Comparison of ENCODE assay signal across 10 cellular contexts in the genomic region with DNA sequence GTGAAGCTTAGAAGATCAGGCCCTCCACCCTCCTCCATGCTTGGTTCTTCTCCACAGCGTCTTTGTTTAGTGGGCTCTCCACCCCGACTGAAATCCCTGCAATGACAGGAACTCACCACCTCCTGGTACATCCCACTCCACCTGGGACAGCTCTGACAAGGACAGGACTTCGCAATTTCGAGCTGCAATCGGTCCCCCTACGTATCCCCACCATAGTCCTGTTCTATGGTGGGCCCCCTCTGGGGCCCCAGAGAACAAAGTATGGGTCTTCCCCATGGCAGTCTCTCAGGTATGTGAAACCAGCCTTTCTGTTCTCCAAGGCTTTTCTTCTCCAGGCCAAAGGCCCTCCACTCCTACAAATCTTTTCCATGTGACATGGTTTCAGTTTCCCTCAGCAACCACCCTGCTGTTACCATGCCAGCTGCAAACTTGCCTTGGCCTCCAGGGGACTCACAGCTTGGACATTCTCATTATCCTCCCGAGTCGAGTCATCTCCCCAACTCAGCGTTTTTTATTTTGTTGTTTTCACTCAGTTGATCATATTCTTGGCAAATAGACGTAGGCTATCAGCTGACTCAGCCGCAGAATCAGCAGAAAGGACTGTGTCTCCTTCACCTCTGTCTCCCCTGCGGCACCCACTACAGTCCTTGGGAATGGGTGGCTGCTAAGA.
DNase-seq lines count a peak whose midpoint lies in the region; ATAC-seq, FAIRE-seq and TF ChIP-seq lines count a peak whose summit lies in the region.
"Had no signal": no experiment of that assay in that cellular context is flagged by ENCODE, and none has a peak within 500 bp of the region (broad histone marks: within the 10 kb centered on the region; RNA-seq: fewer than 3 reads in every experiment).

No MANE protein-coding gene starts in this region.

- ATAC-seq in HG02623 (IDR thresholded peaks at IDR 0.05; ENCODE audit: unreplicated experiment) (no peak), HG03095 (IDR thresholded peaks at IDR 0.05; ENCODE audit: unreplicated experiment) (no peak), GM18502 (IDR thresholded peaks at IDR 0.05; ENCODE audit: poor library complexity, unreplicated experiment) (no peak)
- ATAC-seq: effector memory CD8-positive, alpha-beta T cell had no signal

- DNase-seq in AG08396 (ENCODE audit: low spot score) (peak; percentile 72), LHCN-M2 (ENCODE audit: low read depth) (peak; percentile 46), bronchial epithelial cell (ENCODE audit: low read depth) (peak; percentile 84), lung microvascular endothelial cell (ENCODE audit: low read depth in 2 of 2) (peak; percentile 13 to 69)
- DNase-seq in activated naive CD4-positive, alpha-beta T cell (lab: John Stamatoyannopoulos, UW): no peak
- DNase-seq: effector memory CD8-positive, alpha-beta T cell; T-helper 9 cell had no signal

- H3K4me3 ChIP-seq in bronchial epithelial cell (ENCODE audit: low read depth, low read length): no peak overlapping the region

- TF ChIP-seq CTCF in bronchial epithelial cell (IDR thresholded peaks at IDR 0.05; ENCODE audit: insufficient read depth, low read length, severe bottlenecking): no peak

- FAIRE-seq in bronchial epithelial cell (lab: Jason Lieb, UNC): no peak

- H3K27me3 ChIP-seq in bronchial epithelial cell (ENCODE audit: control insufficient read depth, insufficient read depth, low read length): no peaks in the 10 kb centered on the region

- H3K36me3 ChIP-seq in bronchial epithelial cell (ENCODE audit: control insufficient read depth, insufficient read depth, low read length): no peaks in the 10 kb centered on the region

Comparison
In these comparisons a context has a peak if more than half of its experiments do, and no peak if none do; other contexts are left out.
1. DNase-seq: peak in AG08396 (single experiment), LHCN-M2 (single experiment), bronchial epithelial cell (single experiment) and lung microvascular endothelial cell (2 of 2); none in activated naive CD4-positive, alpha-beta T cell (0 of 4).